In genomic region chr4:77618383-77619241, GRCh38 we compare ENCODE assay signal across 1 cellular context.
TF ChIP-seq lines count a peak whose summit lies in the region.

No MANE protein-coding gene starts in this region.

TF ChIP-seq in H1, 55 proteins besides CTCF, POLR2A, EP300 and RAD21 (continued from another document):
- TF ChIP-seq BACH1 (IDR thresholded peaks at IDR 0.05; ENCODE audit: low read length), result no peak
